11 cellular contexts compared by ENCODE assay signal in genomic region chr13:43094901-43095300, GRCh38.
A peak's percentile ranks its signal among the peaks of the same experiment; 100 is the strongest.
DNase-seq lines count a peak whose midpoint lies in the region; ATAC-seq and TF ChIP-seq lines count a peak whose summit lies in the region.
"Had no signal": no experiment of that assay in that cellular context is flagged by ENCODE, and none has a peak within 500 bp of the region (broad histone marks: within the 10 kb centered on the region; RNA-seq: fewer than 3 reads in every experiment).

No MANE protein-coding gene starts in this region.

- H3K27me3 ChIP-seq in sigmoid colon: no peaks in the 10 kb centered on the region
- H3K27me3 ChIP-seq: dorsolateral prefrontal cortex had no signal

- ATAC-seq in GM18505 (IDR thresholded peaks at IDR 0.05; ENCODE audit: unreplicated experiment): peak; percentile 65
- ATAC-seq in GM19455 (IDR thresholded peaks at IDR 0.05; ENCODE audit: unreplicated experiment): peak; percentile 82
- ATAC-seq in HG03039 (IDR thresholded peaks at IDR 0.05; ENCODE audit: unreplicated experiment): peak; percentile 92
- ATAC-seq: naive thymus-derived CD8-positive, alpha-beta T cell had no signal

- TF ChIP-seq POLR2A in GM18505 (IDR thresholded peaks at IDR 0.05; ENCODE audit: borderline replicate concordance, extremely low read depth, insufficient read depth, insufficient read length) (no peak), sigmoid colon (IDR thresholded peaks at IDR 0.05) (no peak)

- H3K4me1 Mint-ChIP-seq in activated naive CD8-positive, alpha-beta T cell (ENCODE audit: low read depth): peaks cover 13% of the 10 kb centered on the region

- no peak for TF ChIP-seq CTCF in sigmoid colon (IDR thresholded peaks at IDR 0.05)

- H3K36me3 ChIP-seq in sigmoid colon: no peaks in the 10 kb centered on the region

- intact Hi-C loops in sigmoid colon (cut with DNase I): no loop called here

- H3K27ac ChIP-seq in sigmoid colon: peak overlapping the region in 2 of 4 donors; percentile 3 to 12

- H3K27ac Mint-ChIP-seq in activated naive CD8-positive, alpha-beta T cell: peak overlapping the region; percentile 1

- TF ChIP-seq EP300 in sigmoid colon (IDR thresholded peaks at IDR 0.05): no peak

- H3K27me3 Mint-ChIP-seq in activated naive CD8-positive, alpha-beta T cell: no peaks in the 10 kb centered on the region
- H3K27me3 Mint-ChIP-seq: naive thymus-derived CD8-positive, alpha-beta T cell had no signal

- H3K36me3 Mint-ChIP-seq in activated naive CD8-positive, alpha-beta T cell: peaks cover 18% of the 10 kb centered on the region

- no peaks in the 10 kb centered on the region for H3K9me3 Mint-ChIP-seq in activated naive CD8-positive, alpha-beta T cell (ENCODE audit: low read depth)

- 84% methylated on average over 1 of the region's 1 CpG for WGBS in sigmoid colon, 2 donors

- no peak overlapping the region for H3K4me3 ChIP-seq in sigmoid colon
- H3K4me3 ChIP-seq: dorsolateral prefrontal cortex had no signal

- H3K9me3 ChIP-seq in sigmoid colon: no peaks in the 10 kb centered on the region

- H3K4me3 Mint-ChIP-seq in activated naive CD8-positive, alpha-beta T cell: no peak overlapping the region
- H3K4me3 Mint-ChIP-seq: naive thymus-derived CD8-positive, alpha-beta T cell had no signal

- no peak for DNase-seq in GF-D8 (lab: John Stamatoyannopoulos, UW)
- no peak for DNase-seq in sigmoid colon
- DNase-seq in NK-92 (lab: John Stamatoyannopoulos, UW; ENCODE audit: unreplicated experiment): no peak
- no peak for DNase-seq in NCI-H2196 treated with DMSO at 0.1 percent for 48 hours (lab: John Stamatoyannopoulos, UW; ENCODE audit: unreplicated experiment)
- DNase-seq: dorsolateral prefrontal cortex; naive thymus-derived CD8-positive, alpha-beta T cell; NCI-H1092 treated with DMSO at 0.1 percent for 48 hours had no signal

- H3K4me1 ChIP-seq in sigmoid colon: peaks cover 0 to 25% (median 20%) of the 10 kb centered on the region in 4 donors
